In genomic region chr5:112161392-112161748, GRCh38 we compare ENCODE assay signal across 8 cellular contexts.
DNase-seq lines count a peak whose midpoint lies in the region; ATAC-seq and TF ChIP-seq lines count a peak whose summit lies in the region.

No MANE protein-coding gene starts in this region.

- H3K36me3 Mint-ChIP-seq in activated CD4-positive, alpha-beta T cell treated with anti-CD3 and anti-CD28 coated beads, Interleukin-2, amount 10 ng/mL, durations not matched to agents 24 days and 14 days (ENCODE audit: low read depth): peaks cover 46% of the 10 kb centered on the region
- peaks cover 10% of the 10 kb centered on the region for H3K36me3 Mint-ChIP-seq in activated naive CD8-positive, alpha-beta T cell treated with anti-CD3 and anti-CD28 coated beads, Interleukin-2, amount 10 ng/mL, durations not matched to agents 7 days and 5 days

- peak overlapping the region; percentile 96 for H3K4me3 Mint-ChIP-seq in activated CD4-positive, alpha-beta T cell treated with anti-CD3 and anti-CD28 coated beads, Interleukin-2, amount 10 ng/mL, durations not matched to agents 24 days and 14 days
- peak overlapping the region; percentile 92 for H3K4me3 Mint-ChIP-seq in activated naive CD8-positive, alpha-beta T cell treated with anti-CD3 and anti-CD28 coated beads, Interleukin-2, amount 10 ng/mL, durations not matched to agents 7 days and 5 days

- H3K27ac Mint-ChIP-seq in activated CD4-positive, alpha-beta T cell treated with anti-CD3 and anti-CD28 coated beads, Interleukin-2, amount 10 ng/mL, durations not matched to agents 24 days and 14 days: peak overlapping the region; percentile 94
- peak overlapping the region; percentile 88 for H3K27ac Mint-ChIP-seq in activated naive CD8-positive, alpha-beta T cell treated with anti-CD3 and anti-CD28 coated beads, Interleukin-2, amount 10 ng/mL, durations not matched to agents 7 days and 5 days

- TF ChIP-seq CTCF in thyroid gland (IDR thresholded peaks at IDR 0.05): peak in 1 of 6 experiments; percentile 2

- 1 to 2% methylated on average over 8 of the region's 8 CpGs for WGBS in thyroid gland, 2 donors

- ATAC-seq in activated naive CD8-positive, alpha-beta T cell treated with anti-CD3 and anti-CD28 coated beads, Interleukin-2, amount 10 ng/mL, durations not matched to agents 7 days and 5 days (ENCODE audit: low read depth): no peak

- no peak for TF ChIP-seq POLR2A in thyroid gland (IDR thresholded peaks at IDR 0.05)

- intact Hi-C loops in activated CD4-positive, alpha-beta T cell treated with anti-CD3 and anti-CD28 coated beads, Interleukin-2, amount 10 ng/mL, durations not matched to agents 24 days and 14 days (cut with micrococcal nuclease): loop anchor here (2.0 to 10.0 kb wide), 4 partner anchors 405 to 1423 kb away; partner anchors contain the start of genes NREP, SLC25A46, WDR36 and YTHDC2
- intact Hi-C loops in thyroid gland (cut with DNase I): no loop called here

- peak overlapping the region in 2 of 3 donors; percentile 60 to 74 for H3K27ac ChIP-seq in thyroid gland

- H3K27me3 Mint-ChIP-seq in activated CD4-positive, alpha-beta T cell treated with anti-CD3 and anti-CD28 coated beads, Interleukin-2, amount 10 ng/mL, durations not matched to agents 24 days and 14 days: peaks cover 2% of the 10 kb centered on the region
- no peaks in the 10 kb centered on the region for H3K27me3 Mint-ChIP-seq in activated naive CD8-positive, alpha-beta T cell treated with anti-CD3 and anti-CD28 coated beads, Interleukin-2, amount 10 ng/mL, durations not matched to agents 7 days and 5 days

- H3K4me1 Mint-ChIP-seq in activated CD4-positive, alpha-beta T cell treated with anti-CD3 and anti-CD28 coated beads, Interleukin-2, amount 10 ng/mL, durations not matched to agents 24 days and 14 days: peaks cover 25% of the 10 kb centered on the region
- peaks cover 18% of the 10 kb centered on the region for H3K4me1 Mint-ChIP-seq in activated naive CD8-positive, alpha-beta T cell treated with anti-CD3 and anti-CD28 coated beads, Interleukin-2, amount 10 ng/mL, durations not matched to agents 7 days and 5 days

- peaks cover 6% of the 10 kb centered on the region for H3K9me3 Mint-ChIP-seq in activated CD4-positive, alpha-beta T cell treated with anti-CD3 and anti-CD28 coated beads, Interleukin-2, amount 10 ng/mL, durations not matched to agents 24 days and 14 days
- peaks cover 2% of the 10 kb centered on the region for H3K9me3 Mint-ChIP-seq in activated naive CD8-positive, alpha-beta T cell treated with anti-CD3 and anti-CD28 coated beads, Interleukin-2, amount 10 ng/mL, durations not matched to agents 7 days and 5 days

- no peaks in the 10 kb centered on the region for H3K27me3 ChIP-seq in thyroid gland

- H3K4me3 ChIP-seq in thyroid gland (replicated peaks in 1 of 3): peak overlapping the region; percentile 38 to 77 (median 72)

- DNase-seq in activated CD4-positive, alpha-beta T cell treated with anti-CD3 and anti-CD28 coated beads, Interleukin-2, amount 10 ng/mL, durations not matched to agents 24 days and 14 days: no peak
- DNase-seq in activated CD4-positive, alpha-beta T cell treated with anti-CD3 and anti-CD28 coated beads for 48 hours: no peak
- DNase-seq in activated naive CD8-positive, alpha-beta T cell treated with anti-CD3 and anti-CD28 coated beads, Interleukin-2, amount 10 ng/mL, durations not matched to agents 7 days and 5 days: no peak
- peak; percentile 29 for DNase-seq in left kidney (ENCODE audit: low read depth, low spot score)
- no peak for DNase-seq in thyroid gland
- DNase-seq in NK-92 (lab: John Stamatoyannopoulos, UW; ENCODE audit: unreplicated experiment): no peak
- no peak for DNase-seq in iPS-NIHi7 (ENCODE audit: extremely low spot score)
- DNase-seq in activated CD4-positive, CD25-positive, alpha-beta regulatory T cell treated with anti-CD3 and anti-CD28 coated beads, Interleukin-2, amount 50 U/mL, for 72 hours: no peak

- no peaks in the 10 kb centered on the region for H3K9me3 ChIP-seq in thyroid gland

- POLR2A ChIA-PET in activated naive CD8-positive, alpha-beta T cell treated with anti-CD3 and anti-CD28 coated beads, Interleukin-2, amount 10 ng/mL, durations not matched to agents 7 days and 5 days (lab: Charles Lee): interaction anchor here (0.8 to 1.5 kb wide), 5 partner anchors 8 to 815 kb away, joined by 3 to 4 read pairs (median 4); partner anchors contain the start of genes DCP2 and NREP

- H3K4me1 ChIP-seq in thyroid gland: peaks cover 11 to 14% of the 10 kb centered on the region in 2 donors

- H3K36me3 ChIP-seq in thyroid gland: peaks cover 13 to 15% of the 10 kb centered on the region in 2 donors
